11 cellular contexts compared by ENCODE assay signal in genomic region chr17:20266806-20267458, GRCh38.
DNase-seq lines count a peak whose midpoint lies in the region; ATAC-seq and TF ChIP-seq lines count a peak whose summit lies in the region.
"Had no signal": no experiment of that assay in that cellular context is flagged by ENCODE, and none has a peak within 500 bp of the region (broad histone marks: within the 10 kb centered on the region; RNA-seq: fewer than 3 reads in every experiment).

No MANE protein-coding gene starts in this region.

- DNase-seq in left ventricle myocardium superior (no peak), cardiac septum (ENCODE audit: low spot score) (no peak), NCI-H748 (lab: John Stamatoyannopoulos, UW; ENCODE audit: unreplicated experiment) (peak; percentile 66), epithelial cell of prostate (ENCODE audit: low read depth, low spot score) (no peak), OCI-M2 (lab: John Stamatoyannopoulos, UW; ENCODE audit: unreplicated experiment) (no peak), left lobe of liver (ENCODE audit: low spot score) (no peak)
- DNase-seq: activated naive CD8-positive, alpha-beta T cell treated with anti-CD3 and anti-CD28 coated beads, Interleukin-2, amount 10 ng/mL, durations not matched to agents 7 days and 5 days had no signal

- peak overlapping the region; percentile 12 for H3K27ac ChIP-seq in epithelial cell of prostate

- intact Hi-C loops in left ventricle myocardium superior (cut with micrococcal nuclease), result no loop called here
- intact Hi-C loops in cardiac septum (cut with DNase I), result no loop called here

- TF ChIP-seq POLR2A in GM18505 (IDR thresholded peaks at IDR 0.05; ENCODE audit: borderline replicate concordance, extremely low read depth, insufficient read depth, insufficient read length), result no peak

- ATAC-seq in left ventricle myocardium superior, result peak; percentile 25
- no peak for ATAC-seq in GM18505 (IDR thresholded peaks at IDR 0.05; ENCODE audit: unreplicated experiment)
- no peak for ATAC-seq in GM19351 (IDR thresholded peaks at IDR 0.05; ENCODE audit: unreplicated experiment)
- no peak for ATAC-seq in left lobe of liver
- ATAC-seq: HepG2, sciatic nerve had no signal
